8 cellular contexts compared by ENCODE assay signal in genomic region chr2:99066602-99067001, GRCh38.
DNase-seq lines count a peak whose midpoint lies in the region; ATAC-seq and TF ChIP-seq lines count a peak whose summit lies in the region.

No MANE protein-coding gene starts in this region.

- DNase-seq in Calu3 (peak; percentile 51), NCI-H2029 treated with DMSO at 0.1 percent for 48 hours (lab: John Stamatoyannopoulos, UW) (peak; percentile 63), head of caudate nucleus (peak in 28 of 42 donors; percentile 9 to 60 (median 29)), spleen (no peak), aorta (no peak)
- DNase-seq in activated CD4-positive, alpha-beta memory T cell treated with anti-CD3 and anti-CD28 coated beads for 36 hours, result peak; percentile 46

- no peaks in the 10 kb centered on the region for H3K36me3 ChIP-seq in spleen
- no peaks in the 10 kb centered on the region for H3K36me3 ChIP-seq in aorta (ENCODE audit: control insufficient read depth in 1 of 2, insufficient read depth in 2 of 2, low read length in 1 of 2)

- H3K9me3 ChIP-seq in spleen (no peaks in the 10 kb centered on the region), aorta (ENCODE audit: control insufficient read depth, low read length) (no peaks in the 10 kb centered on the region)

- no peaks in the 10 kb centered on the region for H3K27me3 Mint-ChIP-seq in Calu3 (ENCODE audit: unreplicated experiment)
- H3K27me3 Mint-ChIP-seq in activated CD4-positive, alpha-beta memory T cell treated with anti-CD3 and anti-CD28 coated beads for 36 hours, result no peaks in the 10 kb centered on the region

- no peak overlapping the region for H3K27ac Mint-ChIP-seq in Calu3 (ENCODE audit: unreplicated experiment)
- no peak overlapping the region for H3K27ac Mint-ChIP-seq in activated CD4-positive, alpha-beta memory T cell treated with anti-CD3 and anti-CD28 coated beads for 36 hours

- 43 to 52% (median 44%) methylated on average over 3 of the region's 3 CpGs for WGBS in spleen, 5 donors
- WGBS in aorta, 2 donors, result 32 to 34% methylated on average over 3 of the region's 3 CpGs

- H3K27ac ChIP-seq in spleen (peak overlapping the region; percentile 30 to 70 (median 56)), aorta (ENCODE audit: low read depth in 1 of 2, low read length in 2 of 2) (no peak overlapping the region)

- no peaks in the 10 kb centered on the region for H3K9me3 Mint-ChIP-seq in Calu3 (ENCODE audit: low read depth, unreplicated experiment)
- no peaks in the 10 kb centered on the region for H3K9me3 Mint-ChIP-seq in activated CD4-positive, alpha-beta memory T cell treated with anti-CD3 and anti-CD28 coated beads for 36 hours

- intact Hi-C loops in Calu3 (cut with micrococcal nuclease; ENCODE audit: unreplicated experiment), result loop anchor here (1.0 kb wide), 2 partner anchors 229 to 417 kb away; no protein-coding TSS in a partner anchor
- intact Hi-C loops in activated CD4-positive, alpha-beta memory T cell treated with anti-CD3 and anti-CD28 coated beads for 36 hours (cut with micrococcal nuclease), result loop anchor here (1.0 to 10.0 kb wide), 5 partner anchors 113 to 417 kb away; partner anchors contain the start of genes CRACDL and MGAT4A
- intact Hi-C loops in head of caudate nucleus (cut with DNase I), result no loop called here
- intact Hi-C loops in spleen (cut with DNase I; ENCODE audit: low total_unique reads), result loop anchor here (10.0 kb wide), 1 partner anchor 412 kb away; no protein-coding TSS in a partner anchor
- intact Hi-C loops in aorta (cut with DNase I), result loop anchor here (10.0 kb wide), 2 partner anchors 232 to 428 kb away; partner anchors contain the start of gene REV1 (in 1 of the 2)

- H3K27me3 ChIP-seq in spleen (replicated peaks in 1 of 7), result no peaks in the 10 kb centered on the region
- no peaks in the 10 kb centered on the region for H3K27me3 ChIP-seq in aorta (ENCODE audit: control insufficient read depth in 1 of 2, insufficient read depth in 2 of 2, low read length in 1 of 2)

- no peak overlapping the region for H3K4me3 Mint-ChIP-seq in Calu3 (ENCODE audit: low read depth, unreplicated experiment)
- no peak overlapping the region for H3K4me3 Mint-ChIP-seq in activated CD4-positive, alpha-beta memory T cell treated with anti-CD3 and anti-CD28 coated beads for 36 hours

- ATAC-seq in GM18870 (IDR thresholded peaks at IDR 0.05; ENCODE audit: unreplicated experiment) (peak; percentile 95), HG02981 (IDR thresholded peaks at IDR 0.05; ENCODE audit: unreplicated experiment) (peak; percentile 86), aorta (ENCODE audit: low FRiP score) (no peak)

- TF ChIP-seq CTCF in Calu3 (IDR thresholded peaks at IDR 0.05; ENCODE audit: unreplicated experiment) (peak; percentile 31), spleen (IDR thresholded peaks at IDR 0.05 in 8 of 11, conservative IDR thresholded peaks at IDR 0.05 in 3 of 11) (peak in 3 of 11 experiments; percentile 8 to 27 (median 18))

- TF ChIP-seq POLR2A in spleen (IDR thresholded peaks at IDR 0.05), result no peak

- peaks cover 8 to 21% (median 15%) of the 10 kb centered on the region in 6 donors for H3K4me1 ChIP-seq in spleen
- H3K4me1 ChIP-seq in aorta (ENCODE audit: control insufficient read depth in 1 of 2, insufficient read depth in 2 of 2, low read length in 2 of 2), result no peaks in the 10 kb centered on the region

- CTCF ChIA-PET in Calu3 (lab: Charles Lee), result interaction anchor here (0.7 to 2.0 kb wide), 7 partner anchors 75 to 432 kb away, joined by 3 to 20 read pairs (median 4); partner anchors contain the start of gene C2orf15
- CTCF ChIA-PET in activated CD4-positive, alpha-beta memory T cell treated with anti-CD3 and anti-CD28 coated beads for 36 hours (lab: Charles Lee), result interaction anchor here (1.0 to 2.4 kb wide), 7 partner anchors 46 to 432 kb away, joined by 3 to 11 read pairs (median 5); partner anchors contain the start of gene C2orf15

- BruUV-seq in Calu3 (replicated peaks; lab: Mats Ljungman, UMichigan), result no TSS peak

- H3K4me3 ChIP-seq in spleen (peak overlapping the region in 1 of 8 donors; percentile 28), aorta (ENCODE audit: low read length in 2 of 2) (no peak overlapping the region)

- no peaks in the 10 kb centered on the region for H3K4me1 Mint-ChIP-seq in Calu3 (ENCODE audit: low read depth, unreplicated experiment)
- no peaks in the 10 kb centered on the region for H3K4me1 Mint-ChIP-seq in activated CD4-positive, alpha-beta memory T cell treated with anti-CD3 and anti-CD28 coated beads for 36 hours (ENCODE audit: low read depth)

- POLR2A ChIA-PET in activated CD4-positive, alpha-beta memory T cell treated with anti-CD3 and anti-CD28 coated beads for 36 hours (lab: Charles Lee), result no interaction called here

- no peaks in the 10 kb centered on the region for H3K36me3 Mint-ChIP-seq in Calu3 (ENCODE audit: insufficient read depth, unreplicated experiment)
- no peaks in the 10 kb centered on the region for H3K36me3 Mint-ChIP-seq in activated CD4-positive, alpha-beta memory T cell treated with anti-CD3 and anti-CD28 coated beads for 36 hours

Comparison
In these comparisons a context has a peak if more than half of its experiments do, and no peak if none do; other contexts are left out.
1. DNase-seq: peak in Calu3 (single experiment), NCI-H2029 treated with DMSO at 0.1 percent for 48 hours (single experiment), activated CD4-positive, alpha-beta memory T cell treated with anti-CD3 and anti-CD28 coated beads for 36 hours (single experiment) and head of caudate nucleus (28 of 42); none in spleen (single experiment) and aorta (0 of 2).
2. H3K27ac ChIP-seq: peak in spleen (8 of 8); none in aorta (0 of 2).